8 cellular contexts compared by ENCODE assay signal in genomic region chr3:160665784-160666526, GRCh38. TPM values are rescaled to one million over a fixed set of nuclear protein-coding genes. Genes with fewer than 3 reads are reported as not detected.
DNase-seq lines count a peak whose midpoint lies in the region; ATAC-seq and TF ChIP-seq lines count a peak whose summit lies in the region.

No MANE protein-coding gene starts in this region.

- peaks cover 9% of the 10 kb centered on the region for H3K27me3 Mint-ChIP-seq in activated T-cell treated with anti-CD3 and anti-CD28 coated beads, Interleukin-2, amount 50 U/mL, for 24 hours

- no peaks in the 10 kb centered on the region for H3K36me3 ChIP-seq in left lung

- no peaks in the 10 kb centered on the region for H3K36me3 Mint-ChIP-seq in activated T-cell treated with anti-CD3 and anti-CD28 coated beads, Interleukin-2, amount 50 U/mL, for 24 hours (ENCODE audit: low read depth)

- peaks cover 10% of the 10 kb centered on the region for H3K4me1 Mint-ChIP-seq in activated T-cell treated with anti-CD3 and anti-CD28 coated beads, Interleukin-2, amount 50 U/mL, for 24 hours (ENCODE audit: low read depth)

- DNase-seq in activated T-cell treated with anti-CD3 and anti-CD28 coated beads, Interleukin-2, amount 50 U/mL, for 24 hours = no peak
- DNase-seq in activated T-cell treated with anti-CD3 and anti-CD28 coated beads for 4 hours (no peak), NCI-H748 (lab: John Stamatoyannopoulos, UW; ENCODE audit: unreplicated experiment) (peak; percentile 92), left lung (no peak), NCI-H2171 (lab: John Stamatoyannopoulos, UW) (no peak), NCI-H2081 (lab: John Stamatoyannopoulos, UW) (no peak), GF-D8 (lab: John Stamatoyannopoulos, UW) (no peak)

- no peaks in the 10 kb centered on the region for H3K9me3 ChIP-seq in left lung

- intact Hi-C loops in left lung (cut with DNase I) = no loop called here

- no peak for TF ChIP-seq CTCF in left lung (IDR thresholded peaks at IDR 0.05)

- H3K27me3 ChIP-seq in left lung = no peaks in the 10 kb centered on the region

- ATAC-seq in HG02852 (IDR thresholded peaks at IDR 0.05; ENCODE audit: unreplicated experiment) (peak; percentile 81), left lung (peak; percentile 25)

- H3K27ac ChIP-seq in left lung = no peak overlapping the region

- no peak overlapping the region for H3K4me3 ChIP-seq in left lung

- H3K4me1 ChIP-seq in left lung = no peaks in the 10 kb centered on the region

- peak overlapping the region; percentile 42 for H3K27ac Mint-ChIP-seq in activated T-cell treated with anti-CD3 and anti-CD28 coated beads, Interleukin-2, amount 50 U/mL, for 24 hours

- no peak overlapping the region for H3K4me3 Mint-ChIP-seq in activated T-cell treated with anti-CD3 and anti-CD28 coated beads, Interleukin-2, amount 50 U/mL, for 24 hours

- no peaks in the 10 kb centered on the region for H3K9me3 Mint-ChIP-seq in activated T-cell treated with anti-CD3 and anti-CD28 coated beads, Interleukin-2, amount 50 U/mL, for 24 hours

RNA-seq across cellular contexts. Expression of gene ARL14, which starts 11.0 kb away (rescaled TPM):
- total RNA-seq in left lung = not detected
